Comparison of ENCODE assay signal across 18 cellular contexts in the genomic region with DNA sequence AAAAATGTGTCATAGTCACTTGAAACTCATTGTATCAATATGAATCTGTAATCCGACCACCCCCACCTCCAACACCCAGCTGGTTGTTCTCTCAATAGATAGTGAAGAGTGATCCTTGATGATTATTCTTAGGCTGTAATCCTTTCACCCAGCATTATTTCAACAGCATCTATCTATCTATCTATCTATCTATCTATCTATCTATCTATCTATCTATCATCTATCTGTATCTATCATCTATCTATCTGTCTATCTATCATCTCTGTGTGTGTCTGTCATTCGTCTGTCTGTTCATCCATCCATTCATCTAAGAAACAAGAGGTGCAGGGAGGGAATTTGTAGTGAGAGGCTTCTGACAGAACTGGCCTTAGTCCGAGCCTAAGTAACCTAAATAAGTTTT.
DNase-seq lines count a peak whose midpoint lies in the region; ATAC-seq and TF ChIP-seq lines count a peak whose summit lies in the region.
"Had no signal": no experiment of that assay in that cellular context is flagged by ENCODE, and none has a peak within 500 bp of the region (broad histone marks: within the 10 kb centered on the region; RNA-seq: fewer than 3 reads in every experiment).

No MANE protein-coding gene starts in this region.

- no peaks in the 10 kb centered on the region for H3K9me2 ChIP-seq in GM23338 (ENCODE audit: insufficient read depth)
- H3K9me2 ChIP-seq: SK-N-SH had no signal

- no peaks in the 10 kb centered on the region for H3K36me3 Mint-ChIP-seq in GM23338 (ENCODE audit: low read depth)
- no peaks in the 10 kb centered on the region for H3K36me3 Mint-ChIP-seq in brain

- H3K27ac Mint-ChIP-seq in GM23338 (no peak overlapping the region), brain (peak overlapping the region in 3 of 5 experiments; percentile 62 to 91 (median 77))
- H3K27ac Mint-ChIP-seq: CD4-positive, alpha-beta T cell had no signal

- no peak for TF ChIP-seq POLR2A in vagina (IDR thresholded peaks at IDR 0.05)

- H3K4me1 ChIP-seq in GM23338 (ENCODE audit: insufficient read depth) (peaks cover 15% of the 10 kb centered on the region), vagina (peaks cover 11% of the 10 kb centered on the region)
- H3K4me1 ChIP-seq: BLaER1 had no signal

- TF ChIP-seq CTCF in GM23338 (conservative IDR thresholded peaks at IDR 0.05; ENCODE audit: low read depth in 2 of 2), result no peak
- no peak for TF ChIP-seq CTCF in brain (conservative IDR thresholded peaks at IDR 0.05)
- TF ChIP-seq CTCF in GM13976 (IDR thresholded peaks at IDR 0.05; ENCODE audit: borderline replicate concordance, control extremely low read depth, extremely low read depth, insufficient read depth, missing control alignments), result no peak
- TF ChIP-seq CTCF in vagina (IDR thresholded peaks at IDR 0.05), result no peak

- no peak overlapping the region for H3K27ac ChIP-seq in GM23338 (ENCODE audit: low read depth)
- no peak overlapping the region for H3K27ac ChIP-seq in vagina
- H3K27ac ChIP-seq: BLaER1 had no signal

- H3K9me3 Mint-ChIP-seq in GM23338 (no peaks in the 10 kb centered on the region), brain (no peaks in the 10 kb centered on the region)
- H3K9me3 Mint-ChIP-seq: CD4-positive, alpha-beta T cell had no signal

- in situ Hi-C loops in GM13976 (cut with MboI; ENCODE audit: low sequenced_read_pairs, unreplicated experiment), result no loop called here

- H2AFZ ChIP-seq in GM23338, result no peak overlapping the region

- no peak overlapping the region for H3K4me3 Mint-ChIP-seq in GM23338
- H3K4me3 Mint-ChIP-seq in brain, result no peak overlapping the region
- H3K4me3 Mint-ChIP-seq: CD4-positive, alpha-beta T cell had no signal

- H3K4me1 Mint-ChIP-seq in GM23338, result peaks cover 44% of the 10 kb centered on the region
- peaks cover 34% of the 10 kb centered on the region for H3K4me1 Mint-ChIP-seq in brain

- peak overlapping the region; percentile 1; the same call in 1 of the 2 replicates for H3K4me2 ChIP-seq in GM23338
- H3K4me2 ChIP-seq: BLaER1, SK-N-SH had no signal

- H3K27me3 Mint-ChIP-seq in GM23338 (ENCODE audit: insufficient read depth, low read depth, poor library complexity) (peaks cover 5% of the 10 kb centered on the region), brain (no peaks in the 10 kb centered on the region)
- H3K27me3 Mint-ChIP-seq: CD4-positive, alpha-beta T cell had no signal

- DNase-seq in GM23338 (ENCODE audit: low spot score) (no peak), NCI-H524 treated with DMSO at 0.1 percent for 48 hours (lab: John Stamatoyannopoulos, UW) (peak; percentile 44), sciatic nerve (ENCODE audit: low spot score) (no peak), GM13976 (ENCODE audit: low spot score) (no peak), vagina (ENCODE audit: extremely low spot score in 2 of 2) (no peak)
- DNase-seq: CD4-positive, alpha-beta T cell; COR-L47; DMS79 treated with DMSO at 0.1 percent for 48 hours; GOT3; HCEC 1CT; NCI-H2081 treated with DMSO at 0.1 percent for 48 hours; SIG-M5; SK-N-SH had no signal

- H3F3A ChIP-seq in GM23338 (replicated peaks; ENCODE audit: low read depth), result no peaks in the 10 kb centered on the region

- no peak overlapping the region for H3K4me3 ChIP-seq in GM23338
- H3K4me3 ChIP-seq in vagina, result no peak overlapping the region
- H3K4me3 ChIP-seq: BLaER1, MG63 had no signal

- no peak for ATAC-seq in GM23338
- ATAC-seq in sciatic nerve, result peak; percentile 10
- no peak for ATAC-seq in HG03097 (IDR thresholded peaks at IDR 0.05; ENCODE audit: low FRiP score, unreplicated experiment)
- ATAC-seq in GM21717 (IDR thresholded peaks at IDR 0.05; ENCODE audit: unreplicated experiment), result no peak

- no peaks in the 10 kb centered on the region for H3K9me3 ChIP-seq in vagina
- H3K9me3 ChIP-seq: BLaER1, MG63, SK-N-SH had no signal

- intact Hi-C loops in sciatic nerve (cut with DNase I) (no loop called here), vagina (cut with DNase I) (no loop called here)

- no peaks in the 10 kb centered on the region for H4K20me1 ChIP-seq in GM23338 (replicated peaks; ENCODE audit: insufficient read depth)
- H4K20me1 ChIP-seq: BLaER1 had no signal

- no peaks in the 10 kb centered on the region for H3K79me2 ChIP-seq in GM23338 (replicated peaks; ENCODE audit: insufficient read depth)

- H3K36me3 ChIP-seq in GM23338 (ENCODE audit: insufficient read depth), result no peaks in the 10 kb centered on the region
- H3K36me3 ChIP-seq in vagina, result no peaks in the 10 kb centered on the region
- H3K36me3 ChIP-seq: BLaER1, MG63 had no signal

- no peaks in the 10 kb centered on the region for H3K27me3 ChIP-seq in GM23338 (ENCODE audit: insufficient read depth)
- H3K27me3 ChIP-seq in vagina, result no peaks in the 10 kb centered on the region
- H3K27me3 ChIP-seq: BLaER1, MG63 had no signal

TF ChIP-seq in GM23338, 12 proteins besides CTCF, POLR2A, EP300 and RAD21:
- no peak for TF ChIP-seq NANOG (IDR thresholded peaks at IDR 0.05; ENCODE audit: borderline replicate concordance)
TF ChIP-seq in GM23338: peak in this region for 0.
